In genomic region chr17:47897561-47897960, GRCh38 we compare ENCODE assay signal across 9 cellular contexts. TPM values are rescaled to one million over a fixed set of nuclear protein-coding genes. Genes with fewer than 3 reads are reported as not detected.
A peak's percentile ranks its signal among the peaks of the same experiment; 100 is the strongest.
DNase-seq lines count a peak whose midpoint lies in the region; ATAC-seq, FAIRE-seq and TF ChIP-seq lines count a peak whose summit lies in the region.
"Had no signal": no experiment of that assay in that cellular context is flagged by ENCODE, and none has a peak within 500 bp of the region (broad histone marks: within the 10 kb centered on the region; RNA-seq: fewer than 3 reads in every experiment).

No MANE protein-coding gene starts in this region.

- no peak for FAIRE-seq in HepG2 (lab: Jason Lieb, UNC)

- H4K20me1 ChIP-seq in HepG2 (ENCODE audit: insufficient read depth, low read length): no peaks in the 10 kb centered on the region

- TF ChIP-seq POLR2A in HepG2 (IDR thresholded peaks at IDR 0.05; ENCODE audit: insufficient read depth in 1 of 2, low read depth in 2 of 2, low read length in 2 of 2): 0 out of 4 replicates have a peak, but pooled peaks of 1 of the 2 experiments have one; percentile 16

- no peak overlapping the region for H2AFZ ChIP-seq in HepG2 (ENCODE audit: low read length)

- intact Hi-C loops in ascending aorta (cut with DNase I): loop anchor here (5.0 to 10.0 kb wide), 2 partner anchors 203 to 210 kb away; partner anchors contain the start of genes SNX11 and TBKBP1
- intact Hi-C loops in HepG2 (cut with micrococcal nuclease; ENCODE audit: unreplicated experiment): loop anchor here (5.0 kb wide), 1 partner anchor 125 kb away; no protein-coding TSS in a partner anchor

- H3K4me3 Mint-ChIP-seq in activated T-cell treated with anti-CD3 and anti-CD28 coated beads, Interleukin-2, amount 50 U/mL, for 4 hours: peak overlapping the region; percentile 91

- POLR2A ChIA-PET in HepG2 (lab: Yijun Ruan, JAX): interaction anchor here (1.1 to 2.9 kb wide), 2 partner anchors 7 to 73 kb away, joined by 6 to 37 read pairs; partner anchors contain the start of gene CDK5RAP3

- no peaks in the 10 kb centered on the region for H3K27me3 Mint-ChIP-seq in activated T-cell treated with anti-CD3 and anti-CD28 coated beads, Interleukin-2, amount 50 U/mL, for 4 hours (ENCODE audit: low read depth)

- H3K27ac ChIP-seq in ascending aorta (peak overlapping the region; percentile 96 to 100), HepG2 (ENCODE audit: extremely low read length, insufficient read depth, low read length) (no peak overlapping the region), thoracic aorta (peak overlapping the region; percentile 97)

- TF ChIP-seq CTCF in ascending aorta (IDR thresholded peaks at IDR 0.05) (no peak), HepG2 (CRISPR knock-in tag; IDR thresholded peaks at IDR 0.05) (no peak), thoracic aorta (IDR thresholded peaks at IDR 0.05) (no peak)

- no peaks in the 10 kb centered on the region for H3K36me3 ChIP-seq in ascending aorta
- peaks cover 0 to 5% of the 10 kb centered on the region in 2 experiments; a peak in 2 of 5 replicates for H3K36me3 ChIP-seq in HepG2 (replicated peaks in 1 of 2; ENCODE audit: control insufficient read depth in 1 of 2, insufficient read depth in 2 of 2, low read length in 2 of 2)
- no peaks in the 10 kb centered on the region for H3K36me3 ChIP-seq in thoracic aorta

- H3K27me3 ChIP-seq in ascending aorta (no peaks in the 10 kb centered on the region), HepG2 (ENCODE audit: control insufficient read depth in 1 of 2, insufficient read depth in 2 of 2, low read length in 2 of 2) (no peaks in the 10 kb centered on the region; a peak in 1 of 5 replicates), thoracic aorta (replicated peaks; ENCODE audit: insufficient read depth) (no peaks in the 10 kb centered on the region)

- no peak for DNase-seq in activated T-cell treated with anti-CD3 and anti-CD28 coated beads, Interleukin-2, amount 50 U/mL, for 4 hours
- no peak for DNase-seq in activated T-cell treated with anti-CD3 and anti-CD28 coated beads for 4 hours
- no peak for DNase-seq in ascending aorta (ENCODE audit: low spot score in 2 of 2)
- DNase-seq in HepG2 (ENCODE audit: low spot score): no peak
- DNase-seq in thoracic aorta (ENCODE audit: low spot score): no peak
- DNase-seq in NCI-H1436 (lab: John Stamatoyannopoulos, UW): no peak
- no peak for DNase-seq in ecto neural progenitor cell (ENCODE audit: low spot score)
- no peak for DNase-seq in DMS53 treated with DMSO at 0.1 percent for 48 hours (lab: John Stamatoyannopoulos, UW; ENCODE audit: unreplicated experiment)
- DNase-seq: posterior cingulate gyrus had no signal

- 84% methylated on average over 5 of the region's 5 CpGs for WGBS in HepG2 (ENCODE audit: low lambda C conversion rate)

- CTCF ChIA-PET in HepG2 (lab: Yijun Ruan, JAX; ENCODE audit: low intra/inter-chr PET ratio, low total read pairs): interaction anchor here (2.4 kb wide), 1 partner anchor 73 kb away, joined by 9 read pairs; the partner anchor contains the start of gene CDK5RAP3

- H3K4me1 ChIP-seq in ascending aorta: peaks cover 8 to 48% of the 10 kb centered on the region in 2 donors
- peaks cover 44% of the 10 kb centered on the region for H3K4me1 ChIP-seq in HepG2 (ENCODE audit: insufficient read depth, low read length)
- H3K4me1 ChIP-seq in thoracic aorta (ENCODE audit: control insufficient read depth in 1 of 2, low read depth in 2 of 2): peaks cover 31 to 63% of the 10 kb centered on the region in 2 donors

- in situ Hi-C loops in HepG2 (cut with HindIII; ENCODE audit: extremely low pct_ligation_motif_present, low pct_unique_long_range_greater_than_20kb): no loop called here

- H3K4me1 Mint-ChIP-seq in activated T-cell treated with anti-CD3 and anti-CD28 coated beads, Interleukin-2, amount 50 U/mL, for 4 hours (ENCODE audit: low read depth): peaks cover 43% of the 10 kb centered on the region

- no peak for ATAC-seq in activated T-cell treated with anti-CD3 and anti-CD28 coated beads, Interleukin-2, amount 50 U/mL, for 4 hours
- ATAC-seq in HepG2: no peak
- no peak for ATAC-seq in thoracic aorta (ENCODE audit: insufficient number of reproducible peaks, low FRiP score, low read depth)

- no TSS peak for BruUV-seq in HepG2 (replicated peaks; lab: Mats Ljungman, UMichigan)

- H3K9me3 Mint-ChIP-seq in activated T-cell treated with anti-CD3 and anti-CD28 coated beads, Interleukin-2, amount 50 U/mL, for 4 hours: no peaks in the 10 kb centered on the region

- peak overlapping the region in 1 of 2 donors; percentile 76 for H3K4me3 ChIP-seq in ascending aorta
- H3K4me3 ChIP-seq in HepG2 (replicated peaks in 1 of 3; ENCODE audit: insufficient read depth in 1 of 3, low read depth in 2 of 3, low read length in 3 of 3): peak overlapping the region; percentile 70 to 96 (median 81); a peak in 4 of 6 replicates
- H3K4me3 ChIP-seq in thoracic aorta: peak overlapping the region; percentile 87

- TF ChIP-seq EP300 in HepG2 (IDR thresholded peaks at IDR 0.05; ENCODE audit: low read depth in 2 of 2, low read length in 2 of 2): no peak
- TF ChIP-seq EP300 in HepG2 (CRISPR knock-in tag; IDR thresholded peaks at IDR 0.05; ENCODE audit: borderline replicate concordance): no peak

- H3K36me3 Mint-ChIP-seq in activated T-cell treated with anti-CD3 and anti-CD28 coated beads, Interleukin-2, amount 50 U/mL, for 4 hours (ENCODE audit: insufficient read depth): peaks cover 21% of the 10 kb centered on the region

- peaks cover 24% of the 10 kb centered on the region for H3K79me2 ChIP-seq in HepG2 (ENCODE audit: insufficient read depth, low read length)

- peak overlapping the region; percentile 83 for H3K4me2 ChIP-seq in HepG2 (ENCODE audit: low read depth, low read length)

- no peak for TF ChIP-seq RAD21 in HepG2 (CRISPR knock-in tag; IDR thresholded peaks at IDR 0.05)

- peak overlapping the region; percentile 94; the same call in 1 of the 2 replicates for H3K9ac ChIP-seq in HepG2 (ENCODE audit: insufficient read depth, low read depth, low read length)

- no peaks in the 10 kb centered on the region for H3K9me3 ChIP-seq in ascending aorta
- H3K9me3 ChIP-seq in HepG2 (ENCODE audit: low read length): no peaks in the 10 kb centered on the region
- no peaks in the 10 kb centered on the region for H3K9me3 ChIP-seq in thoracic aorta

RNA-seq across cellular contexts. Expression of gene SP2, which starts 1.5 kb away (rescaled TPM):
- total RNA-seq in activated T-cell treated with anti-CD3 and anti-CD28 coated beads, Interleukin-2, amount 50 U/mL, for 4 hours: 10 to 100 TPM; 20.9 to 25.6 (median 23.1) TPM
- total RNA-seq in ascending aorta: 198 TPM
- 1.4 and 1.5 TPM in 2 replicates for total RNA-seq in HepG2 (2016; rRNA removed; fragmentation: Illumina TruSeq; extraction: Trizol)
- total RNA-seq in HepG2 (2016; cell fraction: cytosol; rRNA removed; fragmentation: Illumina TruSeq; extraction: Trizol; ENCODE audit: low read depth): 0.44 and 0.71 TPM in 2 replicates
- total RNA-seq in HepG2 (2016; cell fraction: insoluble cytoplasmic fraction; rRNA removed; fragmentation: Illumina TruSeq; extraction: Trizol): 1.1 and 1.3 TPM in 2 replicates
- 2.2 and 2.7 TPM in 2 replicates for total RNA-seq in HepG2 (2016; cell fraction: membrane; rRNA removed; fragmentation: Illumina TruSeq; extraction: Trizol)
- 1.6 and 2.4 TPM in 2 replicates for total RNA-seq in HepG2 (2016; cell fraction: nucleus; rRNA removed; fragmentation: Illumina TruSeq; extraction: Trizol)
- 4.2 and 4.8 TPM in 2 replicates for polyA plus RNA-seq in HepG2 (2011; rRNA removed)
- polyA plus RNA-seq in HepG2 (2011; cell fraction: cytosol; rRNA removed): 1.9 and 2.3 TPM in 2 replicates
- 13.9 and 14.8 TPM in 2 replicates for polyA plus RNA-seq in HepG2 (2011; cell fraction: nucleus; rRNA removed)
- 10.5 and 11.9 TPM in 2 replicates for polyA plus RNA-seq in HepG2 (2012)
- 1.5 and 1.9 TPM in 2 replicates for polyA plus RNA-seq in HepG2 (2016; cell fraction: cytosol; fragmentation: Illumina TruSeq; extraction: Trizol; ENCODE audit: low read depth)
- 6.9 and 11.6 TPM in 2 replicates for polyA plus RNA-seq in HepG2 (2016; cell fraction: insoluble cytoplasmic fraction; fragmentation: Illumina TruSeq; extraction: Trizol; ENCODE audit: low read depth)
- 4.2 and 5.0 TPM in 2 replicates for polyA plus RNA-seq in HepG2 (2016; cell fraction: membrane; fragmentation: Illumina TruSeq; extraction: Trizol; ENCODE audit: low read depth)
- polyA plus RNA-seq in HepG2 (2016; cell fraction: nucleus; fragmentation: Illumina TruSeq; extraction: Trizol; ENCODE audit: insufficient read depth, low read depth): 12.2 and 15.0 TPM in 2 replicates
- polyA minus RNA-seq in HepG2 (2011; rRNA and poly(A)+ RNA removed; ENCODE audit: low replicate concordance): 4.3 and 7.9 TPM in 2 replicates
- polyA minus RNA-seq in HepG2 (2011; cell fraction: cytosol; rRNA and poly(A)+ RNA removed): 2.9 and 5.7 TPM in 2 replicates
- 3.1 and 3.5 TPM in 2 replicates for polyA minus RNA-seq in HepG2 (2011; cell fraction: nucleus; rRNA and poly(A)+ RNA removed)
- total RNA-seq in thoracic aorta: 10 to 100 TPM in 1 of 2 donors, 1 to 10 TPM in 1; 6.4 to 10.9 TPM

RNA-seq across cellular contexts. Expression of gene PNPO, which starts 43.8 kb away (rescaled TPM):
- 10 to 100 TPM; 82.8 to 83.5 (median 83.2) TPM for total RNA-seq in activated T-cell treated with anti-CD3 and anti-CD28 coated beads, Interleukin-2, amount 50 U/mL, for 4 hours
- total RNA-seq in ascending aorta (36.7 TPM), HepG2 (2016; rRNA removed; fragmentation: Illumina TruSeq; extraction: Trizol) (63.3 and 110 TPM in 2 replicates), thoracic aorta (10 to 100 TPM; 16.9 to 28.9 TPM)
- 8.6 and 9.4 TPM in 2 replicates for total RNA-seq in HepG2 (2016; cell fraction: cytosol; rRNA removed; fragmentation: Illumina TruSeq; extraction: Trizol; ENCODE audit: low read depth)
- total RNA-seq in HepG2 (2016; cell fraction: insoluble cytoplasmic fraction; rRNA removed; fragmentation: Illumina TruSeq; extraction: Trizol): 66.0 and 103 TPM in 2 replicates
- total RNA-seq in HepG2 (2016; cell fraction: membrane; rRNA removed; fragmentation: Illumina TruSeq; extraction: Trizol): 30.0 and 31.1 TPM in 2 replicates
- total RNA-seq in HepG2 (2016; cell fraction: nucleus; rRNA removed; fragmentation: Illumina TruSeq; extraction: Trizol): 31.0 and 31.3 TPM in 2 replicates
- 47.9 and 48.1 TPM in 2 replicates for polyA plus RNA-seq in HepG2 (2011; rRNA removed)
- polyA plus RNA-seq in HepG2 (2011; cell fraction: cytosol; rRNA removed): 42.3 and 49.3 TPM in 2 replicates
- 24.7 and 35.1 TPM in 2 replicates for polyA plus RNA-seq in HepG2 (2011; cell fraction: nucleus; rRNA removed)
- polyA plus RNA-seq in HepG2 (2012): 19.7 and 25.0 TPM in 2 replicates
- 4.4 and 5.2 TPM in 2 replicates for polyA plus RNA-seq in HepG2 (2016; cell fraction: cytosol; fragmentation: Illumina TruSeq; extraction: Trizol; ENCODE audit: low read depth)
- polyA plus RNA-seq in HepG2 (2016; cell fraction: insoluble cytoplasmic fraction; fragmentation: Illumina TruSeq; extraction: Trizol; ENCODE audit: low read depth): 60.3 and 63.0 TPM in 2 replicates
- polyA plus RNA-seq in HepG2 (2016; cell fraction: membrane; fragmentation: Illumina TruSeq; extraction: Trizol; ENCODE audit: low read depth): 18.9 and 19.7 TPM in 2 replicates
- polyA plus RNA-seq in HepG2 (2016; cell fraction: nucleus; fragmentation: Illumina TruSeq; extraction: Trizol; ENCODE audit: insufficient read depth, low read depth): 38.2 and 38.8 TPM in 2 replicates
- 64.3 and 90.4 TPM in 2 replicates for polyA minus RNA-seq in HepG2 (2011; rRNA and poly(A)+ RNA removed; ENCODE audit: low replicate concordance)
- 33.1 and 41.3 TPM in 2 replicates for polyA minus RNA-seq in HepG2 (2011; cell fraction: cytosol; rRNA and poly(A)+ RNA removed)
- polyA minus RNA-seq in HepG2 (2011; cell fraction: nucleus; rRNA and poly(A)+ RNA removed): 24.2 and 35.4 TPM in 2 replicates

RNA-seq across cellular contexts. Expression of gene SP6, which starts 46.6 kb away (rescaled TPM):
- total RNA-seq in activated T-cell treated with anti-CD3 and anti-CD28 coated beads, Interleukin-2, amount 50 U/mL, for 4 hours: under 1 TPM; 0.05 to 0.08 (median 0.05) TPM
- total RNA-seq in ascending aorta (0.11 TPM), HepG2 (2016; rRNA removed; fragmentation: Illumina TruSeq; extraction: Trizol) (0.07 TPM in 1 of 2 replicates, not detected in the other), thoracic aorta (not detected)
- not detected in 2 replicates for total RNA-seq in HepG2 (2016; cell fraction: cytosol; rRNA removed; fragmentation: Illumina TruSeq; extraction: Trizol; ENCODE audit: low read depth)
- 0.04 TPM in 1 of 2 replicates, not detected in the other for total RNA-seq in HepG2 (2016; cell fraction: insoluble cytoplasmic fraction; rRNA removed; fragmentation: Illumina TruSeq; extraction: Trizol)
- 0.03 and 0.10 TPM in 2 replicates for total RNA-seq in HepG2 (2016; cell fraction: membrane; rRNA removed; fragmentation: Illumina TruSeq; extraction: Trizol)
- not detected in 2 replicates for total RNA-seq in HepG2 (2016; cell fraction: nucleus; rRNA removed; fragmentation: Illumina TruSeq; extraction: Trizol)
- polyA plus RNA-seq in HepG2 (2011; rRNA removed): 0.07 and 0.09 TPM in 2 replicates
- 0.05 and 0.07 TPM in 2 replicates for polyA plus RNA-seq in HepG2 (2011; cell fraction: cytosol; rRNA removed)
- polyA plus RNA-seq in HepG2 (2011; cell fraction: nucleus; rRNA removed): 0.19 and 0.28 TPM in 2 replicates
- polyA plus RNA-seq in HepG2 (2012): 0.09 TPM in 2 replicates
- not detected in 2 replicates for polyA plus RNA-seq in HepG2 (2016; cell fraction: cytosol; fragmentation: Illumina TruSeq; extraction: Trizol; ENCODE audit: low read depth)
- 0.09 TPM in 1 of 2 replicates, not detected in the other for polyA plus RNA-seq in HepG2 (2016; cell fraction: insoluble cytoplasmic fraction; fragmentation: Illumina TruSeq; extraction: Trizol; ENCODE audit: low read depth)
- not detected in 2 replicates for polyA plus RNA-seq in HepG2 (2016; cell fraction: membrane; fragmentation: Illumina TruSeq; extraction: Trizol; ENCODE audit: low read depth)
- polyA plus RNA-seq in HepG2 (2016; cell fraction: nucleus; fragmentation: Illumina TruSeq; extraction: Trizol; ENCODE audit: insufficient read depth, low read depth): 0.15 and 0.19 TPM in 2 replicates
- polyA minus RNA-seq in HepG2 (2011; rRNA and poly(A)+ RNA removed; ENCODE audit: low replicate concordance): 0.04 and 0.05 TPM in 2 replicates
- polyA minus RNA-seq in HepG2 (2011; cell fraction: cytosol; rRNA and poly(A)+ RNA removed): not detected in 2 replicates
- polyA minus RNA-seq in HepG2 (2011; cell fraction: nucleus; rRNA and poly(A)+ RNA removed): not detected in 2 replicates

RNA-seq across cellular contexts. Expression of gene SCRN2, which starts 56.5 kb away (rescaled TPM):
- total RNA-seq in activated T-cell treated with anti-CD3 and anti-CD28 coated beads, Interleukin-2, amount 50 U/mL, for 4 hours: 10 to 100 TPM; 13.9 to 15.6 (median 14.5) TPM
- total RNA-seq in ascending aorta: 126 TPM
- 15.0 and 29.5 TPM in 2 replicates for total RNA-seq in HepG2 (2016; rRNA removed; fragmentation: Illumina TruSeq; extraction: Trizol)
- total RNA-seq in HepG2 (2016; cell fraction: cytosol; rRNA removed; fragmentation: Illumina TruSeq; extraction: Trizol; ENCODE audit: low read depth): 14.0 and 15.6 TPM in 2 replicates
- total RNA-seq in HepG2 (2016; cell fraction: insoluble cytoplasmic fraction; rRNA removed; fragmentation: Illumina TruSeq; extraction: Trizol): 14.9 and 29.8 TPM in 2 replicates
- total RNA-seq in HepG2 (2016; cell fraction: membrane; rRNA removed; fragmentation: Illumina TruSeq; extraction: Trizol): 9.4 and 10.4 TPM in 2 replicates
- total RNA-seq in HepG2 (2016; cell fraction: nucleus; rRNA removed; fragmentation: Illumina TruSeq; extraction: Trizol): 38.4 and 39.4 TPM in 2 replicates
- 21.7 and 28.6 TPM in 2 replicates for polyA plus RNA-seq in HepG2 (2011; rRNA removed)
- polyA plus RNA-seq in HepG2 (2011; cell fraction: cytosol; rRNA removed): 12.8 and 18.6 TPM in 2 replicates
- polyA plus RNA-seq in HepG2 (2011; cell fraction: nucleus; rRNA removed): 254 and 255 TPM in 2 replicates
- 16.2 and 19.4 TPM in 2 replicates for polyA plus RNA-seq in HepG2 (2012)
- 2.8 and 3.6 TPM in 2 replicates for polyA plus RNA-seq in HepG2 (2016; cell fraction: cytosol; fragmentation: Illumina TruSeq; extraction: Trizol; ENCODE audit: low read depth)
- 11.1 and 13.6 TPM in 2 replicates for polyA plus RNA-seq in HepG2 (2016; cell fraction: insoluble cytoplasmic fraction; fragmentation: Illumina TruSeq; extraction: Trizol; ENCODE audit: low read depth)
- 4.4 and 5.4 TPM in 2 replicates for polyA plus RNA-seq in HepG2 (2016; cell fraction: membrane; fragmentation: Illumina TruSeq; extraction: Trizol; ENCODE audit: low read depth)
- 76.0 and 78.1 TPM in 2 replicates for polyA plus RNA-seq in HepG2 (2016; cell fraction: nucleus; fragmentation: Illumina TruSeq; extraction: Trizol; ENCODE audit: insufficient read depth, low read depth)
- 22.3 and 32.7 TPM in 2 replicates for polyA minus RNA-seq in HepG2 (2011; rRNA and poly(A)+ RNA removed; ENCODE audit: low replicate concordance)
- polyA minus RNA-seq in HepG2 (2011; cell fraction: cytosol; rRNA and poly(A)+ RNA removed): 4.6 and 7.0 TPM in 2 replicates
- 42.1 and 48.9 TPM in 2 replicates for polyA minus RNA-seq in HepG2 (2011; cell fraction: nucleus; rRNA and poly(A)+ RNA removed)
- total RNA-seq in thoracic aorta: 10 to 100 TPM; 22.9 to 29.3 TPM
